Comparison of ENCODE assay signal across 1 cellular context in the genomic region with DNA sequence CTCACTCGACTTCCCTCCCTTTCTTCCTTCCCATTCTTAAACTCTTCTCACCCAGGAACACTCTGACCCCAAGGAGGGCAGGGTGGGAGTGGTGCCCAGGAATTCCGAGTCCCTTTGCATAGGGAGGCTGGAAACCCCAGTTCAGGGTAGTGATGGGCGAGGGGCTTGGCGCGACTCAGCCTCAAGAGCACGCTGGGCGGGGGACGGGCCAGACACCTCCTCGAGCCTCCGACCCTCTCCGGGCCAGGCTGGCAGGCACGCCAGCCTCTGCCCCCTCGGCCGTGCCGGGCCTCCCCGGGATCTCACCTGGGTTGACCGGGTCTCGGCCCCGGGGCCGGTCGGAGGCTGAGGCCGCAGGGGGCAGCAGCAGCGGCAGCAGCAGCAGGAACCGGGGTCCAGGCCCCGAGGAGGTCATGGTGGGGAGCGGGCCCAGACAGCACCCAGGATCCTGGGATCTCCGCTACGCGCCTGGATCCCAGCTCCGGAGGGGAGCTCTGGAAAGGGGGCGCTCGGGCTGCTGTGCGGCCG.
TF ChIP-seq lines count a peak whose summit lies in the region.

No MANE protein-coding gene starts in this region.

TF ChIP-seq in HepG2, 621 proteins besides CTCF, POLR2A, EP300 and RAD21 (continued from another document):
- TF ChIP-seq TOE1 (CRISPR knock-in tag; IDR thresholded peaks at IDR 0.05) (no peak), ZBTB1 (CRISPR knock-in tag; IDR thresholded peaks at IDR 0.05; ENCODE audit: borderline replicate concordance) (no peak), NRL (CRISPR knock-in tag; IDR thresholded peaks at IDR 0.05; ENCODE audit: borderline replicate concordance) (0 out of 2 replicates have a peak, but pooled peaks have one; percentile 56), ARID2 (CRISPR knock-in tag; IDR thresholded peaks at IDR 0.05; ENCODE audit: borderline replicate concordance) (no peak), ZNF792 (CRISPR knock-in tag; IDR thresholded peaks at IDR 0.05) (0 out of 2 replicates have a peak, but pooled peaks have one; percentile 25), HMGA1 (CRISPR knock-in tag; conservative IDR thresholded peaks at IDR 0.05) (no peak), KDM6A (CRISPR knock-in tag; IDR thresholded peaks at IDR 0.05; ENCODE audit: low read depth) (no peak), ZNF780A (CRISPR knock-in tag; IDR thresholded peaks at IDR 0.05) (no peak), ATF7-NPFF (CRISPR knock-in tag; IDR thresholded peaks at IDR 0.05; ENCODE audit: low read depth) (0 out of 2 replicates have a peak, but pooled peaks have one; percentile 43), ZSCAN31 (CRISPR knock-in tag; IDR thresholded peaks at IDR 0.05; ENCODE audit: low read depth) (peak; percentile 55; the same call in 1 of the 2 replicates), ZNF777 (CRISPR knock-in tag; IDR thresholded peaks at IDR 0.05) (no peak), MTF1 (CRISPR knock-in tag; IDR thresholded peaks at IDR 0.05) (no peak), EED (CRISPR knock-in tag; IDR thresholded peaks at IDR 0.05) (no peak), CC2D1A (CRISPR knock-in tag; IDR thresholded peaks at IDR 0.05) (no peak), JARID2 (CRISPR knock-in tag; IDR thresholded peaks at IDR 0.05; ENCODE audit: insufficient replicate concordance) (no peak), ZSCAN9 (CRISPR knock-in tag; IDR thresholded peaks at IDR 0.05; ENCODE audit: borderline replicate concordance) (no peak), POLR2AphosphoS2 (IDR thresholded peaks at IDR 0.05; ENCODE audit: low read depth, low read length) (no peak), SPEN (CRISPR knock-in tag; IDR thresholded peaks at IDR 0.05; ENCODE audit: low read depth) (no peak), NFKB2 (CRISPR knock-in tag; IDR thresholded peaks at IDR 0.05; ENCODE audit: borderline replicate concordance) (no peak), ELF4 (CRISPR knock-in tag; IDR thresholded peaks at IDR 0.05; ENCODE audit: borderline replicate concordance) (no peak)
- TF ChIP-seq, protein P1, sequence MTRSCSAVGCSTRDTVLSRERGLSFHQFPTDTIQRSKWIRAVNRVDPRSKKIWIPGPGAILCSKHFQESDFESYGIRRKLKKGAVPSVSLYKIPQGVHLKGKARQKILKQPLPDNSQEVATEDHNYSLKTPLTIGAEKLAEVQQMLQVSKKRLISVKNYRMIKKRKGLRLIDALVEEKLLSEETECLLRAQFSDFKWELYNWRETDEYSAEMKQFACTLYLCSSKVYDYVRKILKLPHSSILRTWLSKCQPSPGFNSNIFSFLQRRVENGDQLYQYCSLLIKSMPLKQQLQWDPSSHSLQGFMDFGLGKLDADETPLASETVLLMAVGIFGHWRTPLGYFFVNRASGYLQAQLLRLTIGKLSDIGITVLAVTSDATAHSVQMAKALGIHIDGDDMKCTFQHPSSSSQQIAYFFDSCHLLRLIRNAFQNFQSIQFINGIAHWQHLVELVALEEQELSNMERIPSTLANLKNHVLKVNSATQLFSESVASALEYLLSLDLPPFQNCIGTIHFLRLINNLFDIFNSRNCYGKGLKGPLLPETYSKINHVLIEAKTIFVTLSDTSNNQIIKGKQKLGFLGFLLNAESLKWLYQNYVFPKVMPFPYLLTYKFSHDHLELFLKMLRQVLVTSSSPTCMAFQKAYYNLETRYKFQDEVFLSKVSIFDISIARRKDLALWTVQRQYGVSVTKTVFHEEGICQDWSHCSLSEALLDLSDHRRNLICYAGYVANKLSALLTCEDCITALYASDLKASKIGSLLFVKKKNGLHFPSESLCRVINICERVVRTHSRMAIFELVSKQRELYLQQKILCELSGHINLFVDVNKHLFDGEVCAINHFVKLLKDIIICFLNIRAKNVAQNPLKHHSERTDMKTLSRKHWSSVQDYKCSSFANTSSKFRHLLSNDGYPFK (CRISPR knock-in tag; IDR thresholded peaks at IDR 0.05; ENCODE audit: borderline replicate concordance): no peak
- TF ChIP-seq, protein P2, sequence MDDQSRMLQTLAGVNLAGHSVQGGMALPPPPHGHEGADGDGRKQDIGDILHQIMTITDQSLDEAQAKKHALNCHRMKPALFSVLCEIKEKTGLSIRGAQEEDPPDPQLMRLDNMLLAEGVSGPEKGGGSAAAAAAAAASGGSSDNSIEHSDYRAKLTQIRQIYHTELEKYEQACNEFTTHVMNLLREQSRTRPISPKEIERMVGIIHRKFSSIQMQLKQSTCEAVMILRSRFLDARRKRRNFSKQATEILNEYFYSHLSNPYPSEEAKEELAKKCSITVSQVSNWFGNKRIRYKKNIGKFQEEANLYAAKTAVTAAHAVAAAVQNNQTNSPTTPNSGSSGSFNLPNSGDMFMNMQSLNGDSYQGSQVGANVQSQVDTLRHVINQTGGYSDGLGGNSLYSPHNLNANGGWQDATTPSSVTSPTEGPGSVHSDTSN (CRISPR knock-in tag; IDR thresholded peaks at IDR 0.05; ENCODE audit: borderline replicate concordance): no peak
- TF ChIP-seq, protein P3, sequence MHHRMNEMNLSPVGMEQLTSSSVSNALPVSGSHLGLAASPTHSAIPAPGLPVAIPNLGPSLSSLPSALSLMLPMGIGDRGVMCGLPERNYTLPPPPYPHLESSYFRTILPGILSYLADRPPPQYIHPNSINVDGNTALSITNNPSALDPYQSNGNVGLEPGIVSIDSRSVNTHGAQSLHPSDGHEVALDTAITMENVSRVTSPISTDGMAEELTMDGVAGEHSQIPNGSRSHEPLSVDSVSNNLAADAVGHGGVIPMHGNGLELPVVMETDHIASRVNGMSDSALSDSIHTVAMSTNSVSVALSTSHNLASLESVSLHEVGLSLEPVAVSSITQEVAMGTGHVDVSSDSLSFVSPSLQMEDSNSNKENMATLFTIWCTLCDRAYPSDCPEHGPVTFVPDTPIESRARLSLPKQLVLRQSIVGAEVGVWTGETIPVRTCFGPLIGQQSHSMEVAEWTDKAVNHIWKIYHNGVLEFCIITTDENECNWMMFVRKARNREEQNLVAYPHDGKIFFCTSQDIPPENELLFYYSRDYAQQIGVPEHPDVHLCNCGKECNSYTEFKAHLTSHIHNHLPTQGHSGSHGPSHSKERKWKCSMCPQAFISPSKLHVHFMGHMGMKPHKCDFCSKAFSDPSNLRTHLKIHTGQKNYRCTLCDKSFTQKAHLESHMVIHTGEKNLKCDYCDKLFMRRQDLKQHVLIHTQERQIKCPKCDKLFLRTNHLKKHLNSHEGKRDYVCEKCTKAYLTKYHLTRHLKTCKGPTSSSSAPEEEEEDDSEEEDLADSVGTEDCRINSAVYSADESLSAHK (CRISPR knock-in tag; IDR thresholded peaks at IDR 0.05; ENCODE audit: borderline replicate concordance): no peak
- TF ChIP-seq, protein P4, sequence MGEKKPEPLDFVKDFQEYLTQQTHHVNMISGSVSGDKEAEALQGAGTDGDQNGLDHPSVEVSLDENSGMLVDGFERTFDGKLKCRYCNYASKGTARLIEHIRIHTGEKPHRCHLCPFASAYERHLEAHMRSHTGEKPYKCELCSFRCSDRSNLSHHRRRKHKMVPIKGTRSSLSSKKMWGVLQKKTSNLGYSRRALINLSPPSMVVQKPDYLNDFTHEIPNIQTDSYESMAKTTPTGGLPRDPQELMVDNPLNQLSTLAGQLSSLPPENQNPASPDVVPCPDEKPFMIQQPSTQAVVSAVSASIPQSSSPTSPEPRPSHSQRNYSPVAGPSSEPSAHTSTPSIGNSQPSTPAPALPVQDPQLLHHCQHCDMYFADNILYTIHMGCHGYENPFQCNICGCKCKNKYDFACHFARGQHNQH (CRISPR knock-in tag; IDR thresholded peaks at IDR 0.05): 0 out of 2 replicates have a peak, but pooled peaks have one; percentile 16
- TF ChIP-seq, protein P5, sequence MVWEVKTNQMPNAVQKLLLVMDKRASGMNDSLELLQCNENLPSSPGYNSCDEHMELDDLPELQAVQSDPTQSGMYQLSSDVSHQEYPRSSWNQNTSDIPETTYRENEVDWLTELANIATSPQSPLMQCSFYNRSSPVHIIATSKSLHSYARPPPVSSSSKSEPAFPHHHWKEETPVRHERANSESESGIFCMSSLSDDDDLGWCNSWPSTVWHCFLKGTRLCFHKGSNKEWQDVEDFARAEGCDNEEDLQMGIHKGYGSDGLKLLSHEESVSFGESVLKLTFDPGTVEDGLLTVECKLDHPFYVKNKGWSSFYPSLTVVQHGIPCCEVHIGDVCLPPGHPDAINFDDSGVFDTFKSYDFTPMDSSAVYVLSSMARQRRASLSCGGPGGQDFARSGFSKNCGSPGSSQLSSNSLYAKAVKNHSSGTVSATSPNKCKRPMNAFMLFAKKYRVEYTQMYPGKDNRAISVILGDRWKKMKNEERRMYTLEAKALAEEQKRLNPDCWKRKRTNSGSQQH (CRISPR knock-in tag; IDR thresholded peaks at IDR 0.05; ENCODE audit: low read depth): no peak
- TF ChIP-seq, protein P6, sequence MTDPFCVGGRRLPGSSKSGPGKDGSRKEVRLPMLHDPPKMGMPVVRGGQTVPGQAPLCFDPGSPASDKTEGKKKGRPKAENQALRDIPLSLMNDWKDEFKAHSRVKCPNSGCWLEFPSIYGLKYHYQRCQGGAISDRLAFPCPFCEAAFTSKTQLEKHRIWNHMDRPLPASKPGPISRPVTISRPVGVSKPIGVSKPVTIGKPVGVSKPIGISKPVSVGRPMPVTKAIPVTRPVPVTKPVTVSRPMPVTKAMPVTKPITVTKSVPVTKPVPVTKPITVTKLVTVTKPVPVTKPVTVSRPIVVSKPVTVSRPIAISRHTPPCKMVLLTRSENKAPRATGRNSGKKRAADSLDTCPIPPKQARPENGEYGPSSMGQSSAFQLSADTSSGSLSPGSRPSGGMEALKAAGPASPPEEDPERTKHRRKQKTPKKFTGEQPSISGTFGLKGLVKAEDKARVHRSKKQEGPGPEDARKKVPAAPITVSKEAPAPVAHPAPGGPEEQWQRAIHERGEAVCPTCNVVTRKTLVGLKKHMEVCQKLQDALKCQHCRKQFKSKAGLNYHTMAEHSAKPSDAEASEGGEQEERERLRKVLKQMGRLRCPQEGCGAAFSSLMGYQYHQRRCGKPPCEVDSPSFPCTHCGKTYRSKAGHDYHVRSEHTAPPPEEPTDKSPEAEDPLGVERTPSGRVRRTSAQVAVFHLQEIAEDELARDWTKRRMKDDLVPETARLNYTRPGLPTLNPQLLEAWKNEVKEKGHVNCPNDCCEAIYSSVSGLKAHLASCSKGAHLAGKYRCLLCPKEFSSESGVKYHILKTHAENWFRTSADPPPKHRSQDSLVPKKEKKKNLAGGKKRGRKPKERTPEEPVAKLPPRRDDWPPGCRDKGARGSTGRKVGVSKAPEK (CRISPR knock-in tag; IDR thresholded peaks at IDR 0.05; ENCODE audit: borderline replicate concordance): no peak
- TF ChIP-seq, protein P7, sequence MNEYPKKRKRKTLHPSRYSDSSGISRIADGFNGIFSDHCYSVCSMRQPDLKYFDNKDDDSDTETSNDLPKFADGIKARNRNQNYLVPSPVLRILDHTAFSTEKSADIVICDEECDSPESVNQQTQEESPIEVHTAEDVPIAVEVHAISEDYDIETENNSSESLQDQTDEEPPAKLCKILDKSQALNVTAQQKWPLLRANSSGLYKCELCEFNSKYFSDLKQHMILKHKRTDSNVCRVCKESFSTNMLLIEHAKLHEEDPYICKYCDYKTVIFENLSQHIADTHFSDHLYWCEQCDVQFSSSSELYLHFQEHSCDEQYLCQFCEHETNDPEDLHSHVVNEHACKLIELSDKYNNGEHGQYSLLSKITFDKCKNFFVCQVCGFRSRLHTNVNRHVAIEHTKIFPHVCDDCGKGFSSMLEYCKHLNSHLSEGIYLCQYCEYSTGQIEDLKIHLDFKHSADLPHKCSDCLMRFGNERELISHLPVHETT (CRISPR knock-in tag; conservative IDR thresholded peaks at IDR 0.05): no peak; the same call in 1 of the 2 replicates
- TF ChIP-seq, protein P8, sequence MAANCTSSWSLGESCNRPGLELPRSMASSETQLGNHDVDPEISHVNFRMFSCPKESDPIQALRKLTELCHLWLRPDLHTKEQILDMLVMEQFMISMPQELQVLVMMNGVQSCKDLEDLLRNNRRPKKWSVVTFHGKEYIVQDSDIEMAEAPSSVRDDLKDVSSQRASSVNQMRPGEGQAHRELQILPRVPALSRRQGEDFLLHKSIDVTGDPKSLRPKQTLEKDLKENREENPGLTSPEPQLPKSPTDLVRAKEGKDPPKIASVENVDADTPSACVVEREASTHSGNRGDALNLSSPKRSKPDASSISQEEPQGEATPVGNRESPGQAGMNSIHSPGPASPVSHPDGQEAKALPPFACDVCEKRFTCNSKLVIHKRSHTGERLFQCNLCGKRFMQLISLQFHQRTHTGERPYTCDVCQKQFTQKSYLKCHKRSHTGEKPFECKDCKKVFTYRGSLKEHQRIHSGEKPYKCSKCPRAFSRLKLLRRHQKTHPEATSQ (CRISPR knock-in tag; IDR thresholded peaks at IDR 0.05; ENCODE audit: borderline replicate concordance): no peak
TF ChIP-seq in HepG2: peak in this region for 27.
